In the genomic region with DNA sequence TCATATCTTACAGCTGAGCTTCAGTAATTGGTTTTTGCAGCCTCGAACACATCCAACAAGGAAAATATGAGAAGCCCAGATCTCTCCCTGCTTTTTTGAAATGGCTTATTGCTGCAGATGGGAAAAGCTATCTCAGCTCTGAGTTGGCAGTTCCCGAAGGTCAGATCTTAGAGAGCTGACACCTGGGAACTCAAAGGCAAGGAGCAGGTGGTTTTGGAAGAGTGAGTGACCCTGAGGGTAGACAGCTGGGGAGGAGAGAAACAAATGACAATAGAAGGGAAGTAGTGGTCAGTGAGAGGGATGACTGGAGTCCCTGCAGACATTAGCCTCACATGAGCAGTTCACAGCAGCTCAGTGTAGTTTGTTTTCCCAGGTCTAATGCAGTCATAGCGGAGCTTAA, we compare ENCODE assay signal across 18 cellular contexts.
DNase-seq lines count a peak whose midpoint lies in the region; ATAC-seq, FAIRE-seq and TF ChIP-seq lines count a peak whose summit lies in the region.
"Had no signal": no experiment of that assay in that cellular context is flagged by ENCODE, and none has a peak within 500 bp of the region (broad histone marks: within the 10 kb centered on the region; RNA-seq: fewer than 3 reads in every experiment).

No MANE protein-coding gene starts in this region.

- no peaks in the 10 kb centered on the region for H3K9me1 ChIP-seq in K562 (ENCODE audit: control insufficient read depth, insufficient read depth, low read length)

- H3K36me3 ChIP-seq in K562 (ENCODE audit: control insufficient read depth, insufficient read depth, low read length) (peaks cover 99% of the 10 kb centered on the region), pancreas (no peaks in the 10 kb centered on the region), mesendoderm (ENCODE audit: control insufficient read depth, insufficient read depth, low read length) (no peaks in the 10 kb centered on the region)

- DNase-seq in COLO668 (lab: John Stamatoyannopoulos, UW; ENCODE audit: unreplicated experiment), result peak; percentile 18
- peak; percentile 53 for DNase-seq in NCI-H146 treated with DMSO at 0.1 percent for 48 hours (lab: John Stamatoyannopoulos, UW; ENCODE audit: unreplicated experiment)
- no peak for DNase-seq in K562 (ENCODE audit: extremely low read depth in 1 of 4, low spot score in 3 of 4)
- peak in 3 of 6 donors; percentile 23 to 57 (median 54) for DNase-seq in pancreas
- DNase-seq in mesendoderm, result no peak
- no peak for DNase-seq in activated CD4-positive, alpha-beta T cell treated with anti-CD3 and anti-CD28 coated beads, Interleukin-2, amount 50 U/mL, for 48 hours
- DNase-seq: CD4-positive, alpha-beta memory T cell; DND-41; GDM1; GOT3; NCI-H1436; NCI-H2081; NCI-H226; NCI-H524 treated with DMSO at 0.1 percent for 48 hours had no signal

- no peak overlapping the region for H3K56ac ChIP-seq in mesendoderm (ENCODE audit: low read length)

- H3K4me2 ChIP-seq in K562 (ENCODE audit: insufficient read depth, low read length) (no peak overlapping the region), mesendoderm (ENCODE audit: low read length) (no peak overlapping the region)

- no peaks in the 10 kb centered on the region for H3K79me1 ChIP-seq in mesendoderm (ENCODE audit: low read length)

- no TSS peak for BruUV-seq in K562 (replicated peaks; lab: Mats Ljungman, UMichigan)

- H3K4me3 ChIP-seq in K562 (no peak overlapping the region), pancreas (no peak overlapping the region), mesendoderm (ENCODE audit: low read length) (no peak overlapping the region)
- H3K4me3 ChIP-seq: GM12878, SK-N-MC had no signal

- H2BK5ac ChIP-seq in mesendoderm (ENCODE audit: low read length), result no peak overlapping the region

- peaks cover 8% of the 10 kb centered on the region; the same call in 1 of the 2 replicates for H4K20me1 ChIP-seq in K562 (replicated peaks; ENCODE audit: control insufficient read depth, insufficient read depth, low read length)

- CTCF ChIA-PET in K562 (lab: Yijun Ruan, JAX; ENCODE audit: low intra/inter-chr PET ratio), result no interaction called here

- intact Hi-C loops in K562 (cut with micrococcal nuclease) (no loop called here), pancreas (cut with DNase I) (no loop called here)

- H3K27me3 ChIP-seq in K562 (ENCODE audit: control insufficient read depth in 2 of 2, insufficient read depth in 2 of 2, low read length in 2 of 2) (no peaks in the 10 kb centered on the region), pancreas (no peaks in the 10 kb centered on the region), mesendoderm (ENCODE audit: insufficient read depth, low read length, poor library complexity) (no peaks in the 10 kb centered on the region)

- TF ChIP-seq CTCF in K562 (IDR thresholded peaks at IDR 0.05 in 2 of 3, conservative IDR thresholded peaks at IDR 0.05 in 1 of 3; ENCODE audit: insufficient read depth in 2 of 3, low read depth in 1 of 3, low read length in 3 of 3), result no peak
- no peak for TF ChIP-seq CTCF in pancreas (IDR thresholded peaks at IDR 0.05)

- no peak for TF ChIP-seq RAD21 in K562 (CRISPR knock-in tag; conservative IDR thresholded peaks at IDR 0.05 in 1 of 2, IDR thresholded peaks at IDR 0.05 in 1 of 2)

- H3K4ac ChIP-seq in mesendoderm (ENCODE audit: low read depth, low read length), result no peak overlapping the region

- H3K79me2 ChIP-seq in K562 (ENCODE audit: control insufficient read depth, insufficient read depth, low read length) (peaks cover 98% of the 10 kb centered on the region), mesendoderm (ENCODE audit: control insufficient read depth, insufficient read depth, low read length) (no peaks in the 10 kb centered on the region)

- no peak for TF ChIP-seq EP300 in K562 (IDR thresholded peaks at IDR 0.05; ENCODE audit: low read length)

- H2AFZ ChIP-seq in K562 (ENCODE audit: low read depth, low read length), result no peak overlapping the region

- no peak overlapping the region for H2AK5ac ChIP-seq in mesendoderm (ENCODE audit: low read length)

- WGBS in K562 (ENCODE audit: insufficient coverage, low coverage, missing lambda C conversion rate), result 80% methylated on average over 3 of the region's 3 CpGs
- WGBS in pancreas, 2 donors, result 43 to 48% methylated on average over 3 of the region's 3 CpGs
- WGBS in mesendoderm (ENCODE audit: extremely low coverage, insufficient coverage, low lambda C conversion rate), result no CpG with 5 or more reads among the region's 3 CpGs

- no peak overlapping the region for H2BK15ac ChIP-seq in mesendoderm (replicated peaks; ENCODE audit: low read depth)

- POLR2A ChIA-PET in K562 (lab: Yijun Ruan, JAX), result interaction anchor here (0.6 to 4.3 kb wide), 3 partner anchors 10 to 1968 kb away, joined by 3 to 67 read pairs (median 3); no protein-coding TSS in a partner anchor

- H2BK120ac ChIP-seq in mesendoderm (ENCODE audit: low read depth, low read length), result no peak overlapping the region

- H4K5ac ChIP-seq in mesendoderm (ENCODE audit: low read length), result no peak overlapping the region

- no peak overlapping the region for H4K8ac ChIP-seq in mesendoderm (ENCODE audit: low read depth, low read length)

- no peak for TF ChIP-seq POLR2A in K562 (conservative IDR thresholded peaks at IDR 0.05)

- H3K27ac ChIP-seq in K562 (ENCODE audit: extremely low read depth, low read depth, low read length), result no peak overlapping the region
- H3K27ac ChIP-seq in pancreas, result peak overlapping the region in 2 of 4 donors; percentile 3 to 50
- no peak overlapping the region for H3K27ac ChIP-seq in mesendoderm (ENCODE audit: low read depth, low read length)
- H3K27ac ChIP-seq: SK-N-MC had no signal

- H3K18ac ChIP-seq in mesendoderm (ENCODE audit: low read length), result no peak overlapping the region

- no peak overlapping the region for H3K23ac ChIP-seq in mesendoderm (ENCODE audit: low read length)

- no peak overlapping the region for H3K9ac ChIP-seq in K562 (ENCODE audit: insufficient read depth in 1 of 2, low read depth in 2 of 2, low read length in 2 of 2)
- H3K9ac ChIP-seq in mesendoderm (ENCODE audit: low read length), result no peak overlapping the region

- H3K9me3 ChIP-seq in K562 (replicated peaks; ENCODE audit: control insufficient read depth, insufficient read depth, low read depth, low read length) (no peaks in the 10 kb centered on the region; the same call in 1 of the 2 replicates), pancreas (no peaks in the 10 kb centered on the region)

- H3K4me1 ChIP-seq in K562 (replicated peaks in 1 of 2; ENCODE audit: control insufficient read depth in 2 of 2, insufficient read depth in 2 of 2, low read length in 2 of 2), result no peaks in the 10 kb centered on the region
- H3K4me1 ChIP-seq in pancreas, result peaks cover 9 to 16% (median 9%) of the 10 kb centered on the region in 3 donors
- no peaks in the 10 kb centered on the region for H3K4me1 ChIP-seq in mesendoderm (ENCODE audit: control insufficient read depth, low read depth, low read length)

- ATAC-seq in K562, result no peak
- peak; percentile 66 to 82 (median 79) for ATAC-seq in pancreas
- no peak for ATAC-seq in GM19035 (IDR thresholded peaks at IDR 0.05; ENCODE audit: unreplicated experiment)
- ATAC-seq in GM21786 (IDR thresholded peaks at IDR 0.05; ENCODE audit: unreplicated experiment), result no peak
- ATAC-seq: GM12878 had no signal

- FAIRE-seq in K562 (lab: Jason Lieb, UNC) (no peak), pancreas (lab: Jason Lieb, UNC) (no peak)
- FAIRE-seq: GM12878 had no signal

- in situ Hi-C loops in K562 (cut with MboI), result loop anchor here (25.0 kb wide), 1 partner anchor 983 kb away; the partner anchor contains the start of gene G6PC2

TF ChIP-seq in K562, 482 proteins besides CTCF, POLR2A, EP300 and RAD21:
- TF ChIP-seq BRD4 (IDR thresholded peaks at IDR 0.05), result no peak
- TF ChIP-seq ELF4 (CRISPR knock-in tag; IDR thresholded peaks at IDR 0.05), result no peak
- TF ChIP-seq POLR2G (IDR thresholded peaks at IDR 0.05; ENCODE audit: low read depth, low read length), result 0 out of 2 replicates have a peak, but pooled peaks have one; percentile 4
- no peak for TF ChIP-seq TRIM24 (IDR thresholded peaks at IDR 0.05)
- TF ChIP-seq ILK (tag; IDR thresholded peaks at IDR 0.05; ENCODE audit: borderline replicate concordance, low read depth), result no peak
- TF ChIP-seq SMAD3 (CRISPR knock-in tag; conservative IDR thresholded peaks at IDR 0.05), result no peak
- TF ChIP-seq MYC (IDR thresholded peaks at IDR 0.05; ENCODE audit: low read depth, low read length), result no peak
- no peak for TF ChIP-seq MYC (CRISPR knock-in tag; IDR thresholded peaks at IDR 0.05; ENCODE audit: borderline replicate concordance, low read depth)

Comparison
In these comparisons a context has a peak if more than half of its experiments do, and no peak if none do; other contexts are left out.
1. DNase-seq: peak in COLO668 (single experiment) and NCI-H146 treated with DMSO at 0.1 percent for 48 hours (single experiment); none in K562 (0 of 4), mesendoderm (single experiment) and activated CD4-positive, alpha-beta T cell treated with anti-CD3 and anti-CD28 coated beads, Interleukin-2, amount 50 U/mL, for 48 hours (0 of 2).
2. ATAC-seq: peak in pancreas (4 of 4); none in K562 (single experiment), GM19035 (single experiment) and GM21786 (single experiment).